8 cellular contexts compared by ENCODE assay signal in genomic region chr10:21535494-21535818, GRCh38. TPM values are rescaled to one million over a fixed set of nuclear protein-coding genes. Genes with fewer than 3 reads are reported as not detected.
DNase-seq lines count a peak whose midpoint lies in the region.

No MANE protein-coding gene starts in this region.

- peak overlapping the region; percentile 93 for H3K4me3 ChIP-seq in iPS-20b (ENCODE audit: low read length)
- peak overlapping the region in 4 of 5 donors; percentile 59 to 72 (median 64) for H3K4me3 ChIP-seq in subcutaneous abdominal adipose tissue (ENCODE audit: low read depth in 1 of 5, low read length in 5 of 5)

- H3K4me1 ChIP-seq in iPS-20b (ENCODE audit: insufficient read depth, low read length): peaks cover 29% of the 10 kb centered on the region
- peaks cover 5 to 27% (median 20%) of the 10 kb centered on the region in 5 donors for H3K4me1 ChIP-seq in subcutaneous abdominal adipose tissue (ENCODE audit: control insufficient read depth in 5 of 5, insufficient read depth in 5 of 5, low read length in 5 of 5)

- no peak for DNase-seq in T-helper 1 cell
- DNase-seq in activated T-helper 1 cell treated with anti-CD3 and anti-CD28 coated beads, Interleukin-12 subunit alpha, Interleukin-12 subunit beta, Interleukin-2, Interleukin-4 antibody, amounts not matched to agents 30 ng/mL and 10 ng/mL and 1 ng/mL, durations not matched to agents 14 hours and 24 hours and 36 hours (ENCODE audit: low spot score): no peak
- no peak for DNase-seq in MV-4-11 (lab: John Stamatoyannopoulos, UW)
- DNase-seq in stimulated activated naive CD4-positive, alpha-beta T cell treated with Interleukin-2 at 50 U/mL for 16 hours (lab: John Stamatoyannopoulos, UW): no peak
- no peak for DNase-seq in nucleus accumbens (lab: John Stamatoyannopoulos, UW)

- no peaks in the 10 kb centered on the region for H3K9me3 ChIP-seq in iPS-20b (ENCODE audit: insufficient read depth, low read depth, low read length)
- H3K9me3 ChIP-seq in subcutaneous abdominal adipose tissue (ENCODE audit: control insufficient read depth in 5 of 5, low read length in 5 of 5): no peaks in the 10 kb centered on the region

- intact Hi-C loops in activated T-helper 1 cell treated with anti-CD3 and anti-CD28 coated beads, Interleukin-12 subunit alpha, Interleukin-12 subunit beta, Interleukin-2, Interleukin-4 antibody, amounts not matched to agents 30 ng/mL and 10 ng/mL and 1 ng/mL, durations not matched to agents 14 hours and 24 hours and 36 hours (cut with micrococcal nuclease): loop anchor here (2.0 kb wide), 3 partner anchors 467 to 901 kb away; partner anchors contain the start of gene DNAJC1

- no peaks in the 10 kb centered on the region for H3K27me3 ChIP-seq in iPS-20b (ENCODE audit: insufficient read depth, low read length)
- no peaks in the 10 kb centered on the region for H3K27me3 ChIP-seq in subcutaneous abdominal adipose tissue (ENCODE audit: control insufficient read depth in 5 of 5, insufficient read depth in 4 of 5, low read length in 5 of 5)

- H3K36me3 ChIP-seq in iPS-20b (ENCODE audit: insufficient read depth, low read depth, low read length): peaks cover 43% of the 10 kb centered on the region
- peaks cover 7 to 30% (median 15%) of the 10 kb centered on the region in 5 donors for H3K36me3 ChIP-seq in subcutaneous abdominal adipose tissue (ENCODE audit: control insufficient read depth in 5 of 5, insufficient read depth in 5 of 5, low read length in 5 of 5)

- H3K9me3 Mint-ChIP-seq in T-helper 1 cell treated with Interleukin-12 subunit alpha and Interleukin-12 subunit beta and Interleukin-4 antibody, amounts not matched to agents 30 μg/mL and 1 μg/mL, for 36 hours: no peaks in the 10 kb centered on the region
- H3K9me3 Mint-ChIP-seq in activated T-helper 1 cell treated with anti-CD3 and anti-CD28 coated beads, Interleukin-12 subunit alpha, Interleukin-12 subunit beta, Interleukin-2, Interleukin-4 antibody, amounts not matched to agents 30 ng/mL and 10 ng/mL and 1 ng/mL, durations not matched to agents 14 hours and 24 hours and 36 hours: no peaks in the 10 kb centered on the region

- H3K4me1 Mint-ChIP-seq in T-helper 1 cell treated with Interleukin-12 subunit alpha and Interleukin-12 subunit beta and Interleukin-4 antibody, amounts not matched to agents 30 μg/mL and 1 μg/mL, for 36 hours (ENCODE audit: low read depth): peaks cover 18% of the 10 kb centered on the region
- H3K4me1 Mint-ChIP-seq in activated T-helper 1 cell treated with anti-CD3 and anti-CD28 coated beads, Interleukin-12 subunit alpha, Interleukin-12 subunit beta, Interleukin-2, Interleukin-4 antibody, amounts not matched to agents 30 ng/mL and 10 ng/mL and 1 ng/mL, durations not matched to agents 14 hours and 24 hours and 36 hours (ENCODE audit: low read depth): peaks cover 17% of the 10 kb centered on the region

- H3K27ac Mint-ChIP-seq in T-helper 1 cell treated with Interleukin-12 subunit alpha and Interleukin-12 subunit beta and Interleukin-4 antibody, amounts not matched to agents 30 μg/mL and 1 μg/mL, for 36 hours: peak overlapping the region; percentile 71
- peak overlapping the region; percentile 46 for H3K27ac Mint-ChIP-seq in activated T-helper 1 cell treated with anti-CD3 and anti-CD28 coated beads, Interleukin-12 subunit alpha, Interleukin-12 subunit beta, Interleukin-2, Interleukin-4 antibody, amounts not matched to agents 30 ng/mL and 10 ng/mL and 1 ng/mL, durations not matched to agents 14 hours and 24 hours and 36 hours

- H3K27ac ChIP-seq in iPS-20b (ENCODE audit: low read length) (no peak overlapping the region), subcutaneous abdominal adipose tissue (ENCODE audit: low read depth, low read length) (peak overlapping the region; percentile 69)

- H3K4me3 Mint-ChIP-seq in T-helper 1 cell treated with Interleukin-12 subunit alpha and Interleukin-12 subunit beta and Interleukin-4 antibody, amounts not matched to agents 30 μg/mL and 1 μg/mL, for 36 hours: peak overlapping the region; percentile 74
- peak overlapping the region; percentile 76 for H3K4me3 Mint-ChIP-seq in activated T-helper 1 cell treated with anti-CD3 and anti-CD28 coated beads, Interleukin-12 subunit alpha, Interleukin-12 subunit beta, Interleukin-2, Interleukin-4 antibody, amounts not matched to agents 30 ng/mL and 10 ng/mL and 1 ng/mL, durations not matched to agents 14 hours and 24 hours and 36 hours

- peaks cover 10% of the 10 kb centered on the region for H3K36me3 Mint-ChIP-seq in T-helper 1 cell treated with Interleukin-12 subunit alpha and Interleukin-12 subunit beta and Interleukin-4 antibody, amounts not matched to agents 30 μg/mL and 1 μg/mL, for 36 hours (ENCODE audit: low read depth)
- H3K36me3 Mint-ChIP-seq in activated T-helper 1 cell treated with anti-CD3 and anti-CD28 coated beads, Interleukin-12 subunit alpha, Interleukin-12 subunit beta, Interleukin-2, Interleukin-4 antibody, amounts not matched to agents 30 ng/mL and 10 ng/mL and 1 ng/mL, durations not matched to agents 14 hours and 24 hours and 36 hours (ENCODE audit: low read depth): peaks cover 9% of the 10 kb centered on the region

- H3K27me3 Mint-ChIP-seq in T-helper 1 cell treated with Interleukin-12 subunit alpha and Interleukin-12 subunit beta and Interleukin-4 antibody, amounts not matched to agents 30 μg/mL and 1 μg/mL, for 36 hours (ENCODE audit: low read depth): peaks cover 5% of the 10 kb centered on the region
- H3K27me3 Mint-ChIP-seq in activated T-helper 1 cell treated with anti-CD3 and anti-CD28 coated beads, Interleukin-12 subunit alpha, Interleukin-12 subunit beta, Interleukin-2, Interleukin-4 antibody, amounts not matched to agents 30 ng/mL and 10 ng/mL and 1 ng/mL, durations not matched to agents 14 hours and 24 hours and 36 hours (ENCODE audit: insufficient read depth): peaks cover 8% of the 10 kb centered on the region

- peak overlapping the region; percentile 82; the same call in 1 of the 2 replicates for H3K9ac ChIP-seq in iPS-20b (ENCODE audit: low read depth, low read length)
- H3K9ac ChIP-seq in subcutaneous abdominal adipose tissue (ENCODE audit: low read length in 5 of 5): peak overlapping the region in 3 of 5 donors; percentile 40 to 59 (median 43)

RNA-seq across cellular contexts. Expression of gene MLLT10, which starts 1.4 kb away (rescaled TPM):
- 40.9 and 43.1 TPM in 2 replicates for total RNA-seq in activated T-helper 1 cell treated with anti-CD3 and anti-CD28 coated beads, Interleukin-12 subunit alpha, Interleukin-12 subunit beta, Interleukin-2, Interleukin-4 antibody, amounts not matched to agents 30 ng/mL and 10 ng/mL and 1 ng/mL, durations not matched to agents 14 hours and 24 hours and 36 hours

RNA-seq across cellular contexts. Expression of gene SKIDA1, which starts 10.0 kb away (rescaled TPM):
- 0.05 and 0.15 TPM in 2 replicates for total RNA-seq in activated T-helper 1 cell treated with anti-CD3 and anti-CD28 coated beads, Interleukin-12 subunit alpha, Interleukin-12 subunit beta, Interleukin-2, Interleukin-4 antibody, amounts not matched to agents 30 ng/mL and 10 ng/mL and 1 ng/mL, durations not matched to agents 14 hours and 24 hours and 36 hours
